In the genomic region with DNA sequence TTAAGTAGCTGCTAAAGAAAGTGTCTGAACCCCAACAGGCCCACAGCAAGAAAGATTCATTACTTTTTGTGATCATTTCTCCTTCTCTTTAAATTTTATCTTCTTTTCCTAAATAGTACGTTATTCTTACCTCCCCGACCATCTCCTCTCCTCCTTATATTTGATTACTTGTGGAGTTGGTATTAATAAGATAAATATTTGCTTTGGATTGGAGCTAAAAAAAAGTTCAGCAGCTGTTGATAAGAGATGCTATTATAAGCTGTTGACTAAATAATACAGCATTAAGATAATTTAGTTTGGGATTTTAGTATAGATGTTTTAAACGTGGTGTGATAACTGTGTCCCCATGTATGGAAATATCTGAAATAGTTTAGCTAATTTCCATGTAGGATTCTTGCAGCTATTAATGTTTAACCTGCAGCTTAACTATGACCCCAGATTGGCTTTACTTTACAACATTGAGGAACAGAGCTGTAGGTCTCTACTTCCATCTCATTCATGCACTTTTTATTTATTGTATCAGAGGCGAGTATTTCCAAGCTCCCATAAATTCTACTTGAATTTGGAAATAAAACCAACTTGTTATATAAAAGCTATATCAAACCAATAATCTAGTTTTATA, we compare ENCODE assay signal across 16 cellular contexts.
"Had no signal": no experiment of that assay in that cellular context is flagged by ENCODE, and none has a peak within 500 bp of the region (broad histone marks: within the 10 kb centered on the region; RNA-seq: fewer than 3 reads in every experiment).

No MANE protein-coding gene starts in this region.

- H3K9ac ChIP-seq: parathyroid adenoma had no signal

- ATAC-seq: gastroesophageal sphincter; heart left ventricle; lower lobe of right lung; natural killer cell; stimulated activated naive CD8-positive, alpha-beta T cell treated with anti-CD3 and anti-CD28 coated beads, Interleukin-15, amount 100 ng/mL, for 72 hours had no signal

- DNase-seq: activated CD4-positive, CD25-positive, alpha-beta regulatory T cell treated with anti-CD3 and anti-CD28 coated beads, Interleukin-2, amount 50 U/mL, for 72 hours; activated CD8-positive, alpha-beta memory T cell treated with anti-CD3 and anti-CD28 coated beads for 24 hours; activated CD8-positive, alpha-beta memory T cell treated with anti-CD3 and anti-CD28 coated beads, Interleukin-2, amount 50 U/mL, for 48 hours; activated gamma-delta T cell; effector CD4-positive, alpha-beta T cell; heart left ventricle; lower lobe of right lung; natural killer cell; stimulated activated naive CD8-positive, alpha-beta T cell treated with anti-CD3 and anti-CD28 coated beads, Interleukin-15, amount 100 ng/mL, for 72 hours; T1000 had no signal

- H3K27me3 ChIP-seq: ascending aorta, esophagus muscularis mucosa, gastroesophageal sphincter, heart left ventricle, neutrophil, suprapubic skin had no signal

- H3K4me1 ChIP-seq: ascending aorta, esophagus muscularis mucosa, gastroesophageal sphincter, heart left ventricle, lower lobe of right lung, parathyroid adenoma, suprapubic skin had no signal

- H3K9me3 ChIP-seq: ascending aorta, esophagus muscularis mucosa, gastroesophageal sphincter, heart left ventricle, lower lobe of right lung, neutrophil, suprapubic skin had no signal

- H3K4me3 ChIP-seq: ascending aorta, esophagus muscularis mucosa, gastroesophageal sphincter, heart left ventricle, lower lobe of right lung, suprapubic skin had no signal

- H3K79me2 ChIP-seq: parathyroid adenoma had no signal

- H2AFZ ChIP-seq: parathyroid adenoma had no signal

- H3K27ac ChIP-seq: ascending aorta, esophagus muscularis mucosa, gastroesophageal sphincter, heart left ventricle, lower lobe of right lung, neutrophil, parathyroid adenoma, suprapubic skin had no signal
